ENCODE assay signal across 13 cellular contexts in the genomic region with DNA sequence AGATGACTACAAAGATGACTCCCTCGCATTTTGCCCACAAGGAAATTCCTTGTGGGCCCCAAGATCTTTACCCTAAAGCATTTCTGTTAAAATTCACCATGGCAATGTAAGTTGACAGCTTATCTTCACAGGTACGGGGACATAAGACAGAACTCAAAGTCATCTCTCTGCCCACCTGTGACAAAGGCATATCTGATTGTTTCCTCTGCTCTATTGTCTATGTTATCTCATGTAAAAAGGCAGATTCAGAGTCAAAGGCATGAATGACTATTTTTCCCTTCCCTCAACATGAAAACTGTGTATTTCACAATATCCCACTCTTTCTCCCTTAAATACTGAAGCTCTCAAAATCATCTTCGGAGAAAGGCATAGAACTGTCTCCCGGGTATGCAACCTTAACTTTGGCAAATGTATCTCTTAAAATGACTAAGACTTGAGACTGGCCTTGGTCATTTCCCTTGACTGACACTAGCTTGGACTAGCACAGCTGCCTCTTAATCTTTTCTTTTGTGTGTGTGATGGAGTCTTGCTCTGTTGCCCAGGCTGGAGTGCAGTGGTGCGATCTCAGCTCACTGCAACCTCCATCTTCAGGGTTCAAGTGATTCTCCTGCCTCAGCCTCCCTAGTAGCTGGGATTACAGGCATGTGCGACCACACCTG.
A peak's percentile ranks its signal among the peaks of the same experiment; 100 is the strongest.
DNase-seq lines count a peak whose midpoint lies in the region; ATAC-seq, FAIRE-seq and TF ChIP-seq lines count a peak whose summit lies in the region.
"Had no signal": no experiment of that assay in that cellular context is flagged by ENCODE, and none has a peak within 500 bp of the region (broad histone marks: within the 10 kb centered on the region; RNA-seq: fewer than 3 reads in every experiment).

No MANE protein-coding gene starts in this region.

- H3K36me3 Mint-ChIP-seq in CD4-positive, CD25-positive, alpha-beta regulatory T cell: no peaks in the 10 kb centered on the region

- peaks cover 9% of the 10 kb centered on the region for H3K4me1 ChIP-seq in CD4-positive, CD25-positive, alpha-beta regulatory T cell (ENCODE audit: control insufficient read depth, insufficient read depth, low read length, poor library complexity, severe bottlenecking)
- H3K4me1 ChIP-seq in gastrocnemius medialis: peaks cover 75 to 80% of the 10 kb centered on the region in 2 donors

- no peak overlapping the region for H3K27ac ChIP-seq in CD4-positive, CD25-positive, alpha-beta regulatory T cell (ENCODE audit: insufficient read depth, low read length, poor library complexity, severe bottlenecking)
- H3K27ac ChIP-seq in VCaP: peak overlapping the region; percentile 71
- H3K27ac ChIP-seq in gastrocnemius medialis: peak overlapping the region in 3 of 4 donors; percentile 45 to 73 (median 70)

- no peak for DNase-seq in CD4-positive, CD25-positive, alpha-beta regulatory T cell
- peak; percentile 31 for DNase-seq in fibroblast of the aortic adventitia (ENCODE audit: low read depth)
- DNase-seq in gastrocnemius medialis: no peak
- DNase-seq in HTR-8/SVneo (ENCODE audit: insufficient read length, low spot score): no peak
- DNase-seq in activated CD8-positive, alpha-beta memory T cell treated with anti-CD3 and anti-CD28 coated beads for 24 hours: no peak
- DNase-seq in NK-92 (lab: John Stamatoyannopoulos, UW; ENCODE audit: unreplicated experiment): no peak
- DNase-seq: activated gamma-delta T cell treated with Interleukin-2 at 50 U/mL for 16 hours; effector CD4-positive, alpha-beta T cell; NCI-H1105 had no signal

- no peak for TF ChIP-seq POLR2A in gastrocnemius medialis (IDR thresholded peaks at IDR 0.05)

- H3K27me3 ChIP-seq in CD4-positive, CD25-positive, alpha-beta regulatory T cell (ENCODE audit: control insufficient read depth, insufficient read depth, low read length): no peaks in the 10 kb centered on the region
- no peaks in the 10 kb centered on the region for H3K27me3 ChIP-seq in gastrocnemius medialis
- H3K27me3 ChIP-seq: body of pancreas had no signal

- H3K4me3 ChIP-seq in CD4-positive, CD25-positive, alpha-beta regulatory T cell (ENCODE audit: low read depth, low read length): no peak overlapping the region
- H3K4me3 ChIP-seq in fibroblast of the aortic adventitia (ENCODE audit: low read depth, low read length): no peak overlapping the region
- no peak overlapping the region for H3K4me3 ChIP-seq in gastrocnemius medialis
- H3K4me3 ChIP-seq: body of pancreas had no signal

- no peak for FAIRE-seq in HTR-8/SVneo (lab: Jason Lieb, UNC)
- FAIRE-seq: frontal cortex had no signal

- H3K9me3 ChIP-seq in CD4-positive, CD25-positive, alpha-beta regulatory T cell (ENCODE audit: control insufficient read depth in 2 of 2, low read length in 2 of 2): no peaks in the 10 kb centered on the region
- no peaks in the 10 kb centered on the region for H3K9me3 ChIP-seq in gastrocnemius medialis
- H3K9me3 ChIP-seq: body of pancreas had no signal

- H3K27me3 Mint-ChIP-seq in CD4-positive, CD25-positive, alpha-beta regulatory T cell: no peaks in the 10 kb centered on the region

- H3K4me1 Mint-ChIP-seq in CD4-positive, CD25-positive, alpha-beta regulatory T cell: peaks cover 0 to 33% (median 17%) of the 10 kb centered on the region in 4 donors

- no peak for ATAC-seq in CD4-positive, CD25-positive, alpha-beta regulatory T cell (ENCODE audit: low read depth in 2 of 2)
- ATAC-seq in gastrocnemius medialis: no peak
- ATAC-seq in HG03108 (IDR thresholded peaks at IDR 0.05; ENCODE audit: unreplicated experiment): no peak

- H3K4me3 Mint-ChIP-seq in CD4-positive, CD25-positive, alpha-beta regulatory T cell: peak overlapping the region in 1 of 4 donors; percentile 18

- H3K9me3 Mint-ChIP-seq in CD4-positive, CD25-positive, alpha-beta regulatory T cell: no peaks in the 10 kb centered on the region

- intact Hi-C loops in gastrocnemius medialis (cut with DNase I; ENCODE audit: low total_unique reads): no loop called here

- TF ChIP-seq CTCF in VCaP (conservative IDR thresholded peaks at IDR 0.05) (no peak), fibroblast of the aortic adventitia (IDR thresholded peaks at IDR 0.05; ENCODE audit: insufficient read depth, low read length) (no peak), gastrocnemius medialis (IDR thresholded peaks at IDR 0.05 in 4 of 5, conservative IDR thresholded peaks at IDR 0.05 in 1 of 5) (no peak)

- H3K27ac Mint-ChIP-seq in CD4-positive, CD25-positive, alpha-beta regulatory T cell: peak overlapping the region; percentile 6 to 48 (median 11)

- in situ Hi-C loops in gastrocnemius medialis (cut with MboI; ENCODE audit: low sequenced_read_pairs in 4 of 4): loop anchor here in 1 of 4 donors (25.0 kb wide), 1 partner anchor 141 kb away; no protein-coding TSS in a partner anchor

- H3K36me3 ChIP-seq in CD4-positive, CD25-positive, alpha-beta regulatory T cell (ENCODE audit: control insufficient read depth, insufficient read depth, low read length): no peaks in the 10 kb centered on the region
- no peaks in the 10 kb centered on the region for H3K36me3 ChIP-seq in gastrocnemius medialis
